8 cellular contexts compared by ENCODE assay signal in the genomic region with DNA sequence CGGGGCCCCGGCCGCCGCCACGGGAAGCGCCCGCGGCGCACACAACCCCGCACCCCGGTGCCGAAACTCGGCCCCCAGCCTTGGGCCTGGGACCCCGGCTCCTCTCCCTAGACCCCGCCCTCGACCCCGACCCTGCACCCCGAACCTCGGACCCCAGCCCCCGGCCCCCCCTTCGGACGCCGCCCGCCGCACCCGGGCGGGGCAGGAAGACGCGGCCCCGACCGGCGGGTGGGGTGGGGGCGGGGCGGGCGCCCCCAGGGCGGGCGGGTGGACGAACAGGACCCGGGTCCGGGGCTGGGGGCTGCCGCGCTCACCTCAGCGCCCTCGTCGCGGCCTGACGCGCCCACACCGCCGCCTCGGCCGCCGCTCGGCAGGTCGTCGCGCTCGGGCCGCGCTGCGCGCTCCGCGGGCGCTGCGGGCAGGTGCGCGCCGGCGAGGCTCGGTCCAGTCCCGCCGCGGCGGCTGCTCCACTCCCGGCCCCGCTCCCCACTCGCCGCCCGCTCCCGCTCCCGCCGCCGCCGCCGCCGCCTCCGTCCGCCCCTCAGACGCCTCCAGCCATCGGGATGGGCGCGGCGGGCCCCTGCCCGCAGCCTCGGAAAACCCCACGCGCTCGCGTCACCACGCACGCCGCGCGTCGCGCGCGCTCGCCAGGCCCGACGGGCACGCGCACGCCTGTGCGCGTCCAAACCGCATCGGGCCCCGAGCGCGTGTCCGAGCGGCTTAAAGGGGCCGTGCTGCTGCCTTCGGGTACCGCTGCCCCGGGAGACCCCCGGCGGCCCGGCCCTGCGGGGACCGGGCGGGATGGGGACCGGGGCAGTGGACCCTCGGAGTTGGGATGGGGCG. TPM values are rescaled to one million over a fixed set of nuclear protein-coding genes. Genes with fewer than 3 reads are reported as not detected.
DNase-seq lines count a peak whose midpoint lies in the region; ATAC-seq lines count a peak whose summit lies in the region.

A gene (minus strand): TSS at position 582 of the 843 bp plus-strand sequence. CDS start 65,634 bp downstream, outside the sequence.

- in situ Hi-C loops in ACHN (cut with HindIII; ENCODE audit: low pct_ligation_motif_present, low pct_unique_long_range_greater_than_20kb, low sequenced_read_pairs): no loop called here

- ATAC-seq in GM18867 (IDR thresholded peaks at IDR 0.05; ENCODE audit: unreplicated experiment) (peak; percentile 65), HG03108 (IDR thresholded peaks at IDR 0.05; ENCODE audit: unreplicated experiment) (peak; percentile 58)

- DNase-seq in ACHN (peak; percentile 88), NCI-H446 (lab: John Stamatoyannopoulos, UW) (peak; percentile 65 to 97), cerebellum (ENCODE audit: low spot score) (peak; percentile 95), kidney glomerular epithelial cell (lab: John Stamatoyannopoulos, UW) (peak; percentile 72)
- peak; percentile 75 to 77 for DNase-seq in activated CD4-positive, alpha-beta T cell treated with anti-CD3 and anti-CD28 coated beads for 24 hours (ENCODE audit: low read depth in 2 of 2)
- DNase-seq in stimulated activated CD4-positive, alpha-beta T cell treated with anti-CD3 and anti-CD28 coated beads, Interleukin-15, amount 100 ng/mL, for 24 hours: peak; percentile 88

RNA-seq across cellular contexts. Expression of the gene that starts here (rescaled TPM):
- total RNA-seq in cerebellum: 207 TPM

Comparison
In these comparisons a context has a peak if more than half of its experiments do, and no peak if none do; other contexts are left out.
1. Peak in every context shown above with its lines: DNase-seq and ATAC-seq.